ENCODE assay signal across 21 cellular contexts in genomic region chr20:24662286-24662685, GRCh38.
"Had no signal": no experiment of that assay in that cellular context is flagged by ENCODE, and none has a peak within 500 bp of the region (broad histone marks: within the 10 kb centered on the region; RNA-seq: fewer than 3 reads in every experiment).

No MANE protein-coding gene starts in this region.

- H3K4me3 ChIP-seq: colonic mucosa, hepatocyte, transverse colon, vagina had no signal

- H3K4me1 ChIP-seq: colonic mucosa, transverse colon had no signal

- H3K4me2 ChIP-seq: hepatocyte had no signal

- H3K9me3 ChIP-seq: colonic mucosa, transverse colon, vagina had no signal

- H3K27ac Mint-ChIP-seq: activated T-cell treated with anti-CD3 and anti-CD28 coated beads, Interleukin-2, amount 50 U/mL, for 72 hours; endodermal cell; mesothelial cell of epicardium; nephron progenitor cell had no signal

- H3K36me3 ChIP-seq: brain microvascular endothelial cell, colonic mucosa, transverse colon, vagina had no signal

- H3K4me3 Mint-ChIP-seq: activated T-cell treated with anti-CD3 and anti-CD28 coated beads, Interleukin-2, amount 50 U/mL, for 72 hours; endodermal cell; mesothelial cell of epicardium; nephron progenitor cell had no signal

- H3K79me2 ChIP-seq: hepatocyte had no signal

- DNase-seq: activated CD4-positive, alpha-beta T cell treated with anti-CD3 and anti-CD28 coated beads, Interleukin-2, amount 50 U/mL, for 4 hours; activated CD4-positive, CD25-positive, alpha-beta regulatory T cell treated with anti-CD3 and anti-CD28 coated beads, Interleukin-2, amount 50 U/mL, for 72 hours; activated naive CD4-positive, alpha-beta T cell treated with anti-CD3 and anti-CD28 coated beads, Interleukin-2, amount 50 U/mL, for 16 hours; activated T-cell treated with anti-CD3 and anti-CD28 coated beads, Interleukin-2, amount 50 U/mL, for 72 hours; brain microvascular endothelial cell; central memory CD4-positive, alpha-beta T cell; colonic mucosa; endodermal cell; nephron progenitor cell; nucleus accumbens; posterior cingulate gyrus; retina; stimulated activated CD4-positive, alpha-beta T cell treated with anti-CD3 and anti-CD28 coated beads, Interleukin-2, amount 100 ng/mL, for 24 hours; stimulated activated naive CD8-positive, alpha-beta T cell treated with anti-CD3 and anti-CD28 coated beads, Interleukin-15, Interleukin-2, amounts not matched to agents 100 U/mL and 50 U/mL, for 24 hours; substantia nigra; transverse colon had no signal

- H3K36me3 Mint-ChIP-seq: mesothelial cell of epicardium had no signal

- H2AFZ ChIP-seq: hepatocyte had no signal

- H3K9me3 Mint-ChIP-seq: activated T-cell treated with anti-CD3 and anti-CD28 coated beads, Interleukin-2, amount 50 U/mL, for 72 hours; mesothelial cell of epicardium had no signal

- H3K4me1 Mint-ChIP-seq: endodermal cell, mesothelial cell of epicardium had no signal

- H3K27ac ChIP-seq: brain microvascular endothelial cell, colonic mucosa, epithelial cell of prostate, hepatocyte, transverse colon, vagina, VCaP had no signal

- H3K27me3 ChIP-seq: brain microvascular endothelial cell, colonic mucosa, hepatocyte, transverse colon, vagina had no signal
